10 cellular contexts compared by ENCODE assay signal in genomic region chr10:103491729-103492364, GRCh38. TPM values are rescaled to one million over a fixed set of nuclear protein-coding genes. Genes with fewer than 3 reads are reported as not detected.
DNase-seq lines count a peak whose midpoint lies in the region; ATAC-seq and TF ChIP-seq lines count a peak whose summit lies in the region.
"Had no signal": no experiment of that assay in that cellular context is flagged by ENCODE, and none has a peak within 500 bp of the region (broad histone marks: within the 10 kb centered on the region; RNA-seq: fewer than 3 reads in every experiment).

No MANE protein-coding gene starts in this region.

- H3K27ac Mint-ChIP-seq in activated T-helper 2 cell treated with anti-CD3 and anti-CD28 coated beads, Interferon-gamma antibody, Interleukin-2, Interleukin-4, amounts not matched to agents 10 μg/mL and 5 μg/mL and 100 μg/mL, durations not matched to agents 14 hours and 24 hours and 36 hours, result no peak overlapping the region

- H3K36me3 ChIP-seq in heart left ventricle (no peaks in the 10 kb centered on the region), left ventricle myocardium inferior (no peaks in the 10 kb centered on the region), aorta (ENCODE audit: control insufficient read depth in 1 of 2, insufficient read depth in 2 of 2, low read length in 1 of 2) (no peaks in the 10 kb centered on the region)
- H3K36me3 ChIP-seq: thoracic aorta had no signal

- WGBS in heart left ventricle, 4 donors, result 45 to 61% (median 56%) methylated on average over 7 of the region's 7 CpGs
- 85 to 91% methylated on average over 7 of the region's 7 CpGs for WGBS in aorta, 2 donors

- H3K4me3 Mint-ChIP-seq in activated T-helper 2 cell treated with anti-CD3 and anti-CD28 coated beads, Interferon-gamma antibody, Interleukin-2, Interleukin-4, amounts not matched to agents 10 μg/mL and 5 μg/mL and 100 μg/mL, durations not matched to agents 14 hours and 24 hours and 36 hours (ENCODE audit: low read depth), result peak overlapping the region; percentile 10

- H3K36me3 Mint-ChIP-seq in activated T-helper 2 cell treated with anti-CD3 and anti-CD28 coated beads, Interferon-gamma antibody, Interleukin-2, Interleukin-4, amounts not matched to agents 10 μg/mL and 5 μg/mL and 100 μg/mL, durations not matched to agents 14 hours and 24 hours and 36 hours (ENCODE audit: low read depth), result no peaks in the 10 kb centered on the region

- no peak for TF ChIP-seq POLR2A in heart left ventricle (IDR thresholded peaks at IDR 0.05)

- no peaks in the 10 kb centered on the region for H3K9me3 ChIP-seq in heart left ventricle
- no peaks in the 10 kb centered on the region for H3K9me3 ChIP-seq in left ventricle myocardium inferior (replicated peaks)
- no peaks in the 10 kb centered on the region for H3K9me3 ChIP-seq in aorta (ENCODE audit: control insufficient read depth, low read length)
- H3K9me3 ChIP-seq: thoracic aorta had no signal

- H3K27me3 Mint-ChIP-seq in activated T-helper 2 cell treated with anti-CD3 and anti-CD28 coated beads, Interferon-gamma antibody, Interleukin-2, Interleukin-4, amounts not matched to agents 10 μg/mL and 5 μg/mL and 100 μg/mL, durations not matched to agents 14 hours and 24 hours and 36 hours (ENCODE audit: low read depth), result peaks cover 44% of the 10 kb centered on the region

- peaks cover 15% of the 10 kb centered on the region for H3K4me1 Mint-ChIP-seq in activated T-helper 2 cell treated with anti-CD3 and anti-CD28 coated beads, Interferon-gamma antibody, Interleukin-2, Interleukin-4, amounts not matched to agents 10 μg/mL and 5 μg/mL and 100 μg/mL, durations not matched to agents 14 hours and 24 hours and 36 hours (ENCODE audit: low read depth)

- DNase-seq in heart left ventricle (peak in 1 of 5 donors; percentile 22), left ventricle myocardium inferior (no peak), kidney glomerular epithelial cell (lab: John Stamatoyannopoulos, UW) (peak; percentile 98), aorta (no peak), NCI-H2029 (lab: John Stamatoyannopoulos, UW) (no peak)
- no peak for DNase-seq in activated T-helper 2 cell treated with anti-CD3 and anti-CD28 coated beads, Interferon-gamma antibody, Interleukin-2, Interleukin-4, amounts not matched to agents 10 μg/mL and 5 μg/mL and 100 μg/mL, durations not matched to agents 14 hours and 24 hours and 36 hours (ENCODE audit: low spot score)
- DNase-seq: DND-41 had no signal

- TF ChIP-seq CTCF in heart left ventricle (IDR thresholded peaks at IDR 0.05) (no peak), left ventricle myocardium inferior (IDR thresholded peaks at IDR 0.05; ENCODE audit: borderline replicate concordance) (no peak)

- H3K4me3 ChIP-seq in heart left ventricle (no peak overlapping the region), left ventricle myocardium inferior (no peak overlapping the region), aorta (ENCODE audit: low read length in 2 of 2) (no peak overlapping the region)
- H3K4me3 ChIP-seq: thoracic aorta had no signal

- peaks cover 0 to 30% (median 7%) of the 10 kb centered on the region in 12 donors for H3K4me1 ChIP-seq in heart left ventricle
- peaks cover 28% of the 10 kb centered on the region for H3K4me1 ChIP-seq in left ventricle myocardium inferior
- no peaks in the 10 kb centered on the region for H3K4me1 ChIP-seq in aorta (ENCODE audit: control insufficient read depth in 1 of 2, insufficient read depth in 2 of 2, low read length in 2 of 2)

- H3K9me3 Mint-ChIP-seq in activated T-helper 2 cell treated with anti-CD3 and anti-CD28 coated beads, Interferon-gamma antibody, Interleukin-2, Interleukin-4, amounts not matched to agents 10 μg/mL and 5 μg/mL and 100 μg/mL, durations not matched to agents 14 hours and 24 hours and 36 hours, result no peaks in the 10 kb centered on the region

- H3K27ac ChIP-seq in heart left ventricle (peak overlapping the region in 1 of 12 donors; percentile 9), left ventricle myocardium inferior (replicated peaks) (no peak overlapping the region), aorta (ENCODE audit: low read depth in 1 of 2, low read length in 2 of 2) (no peak overlapping the region)
- H3K27ac ChIP-seq: thoracic aorta had no signal

- intact Hi-C loops in heart left ventricle (cut with DNase I) (no loop called here), left ventricle myocardium inferior (cut with micrococcal nuclease) (no loop called here), aorta (cut with DNase I) (no loop called here)
- intact Hi-C loops in activated T-helper 2 cell treated with anti-CD3 and anti-CD28 coated beads, Interferon-gamma antibody, Interleukin-2, Interleukin-4, amounts not matched to agents 10 μg/mL and 5 μg/mL and 100 μg/mL, durations not matched to agents 14 hours and 24 hours and 36 hours (cut with micrococcal nuclease), result loop anchor here (5.0 kb wide), 1 partner anchor 90 kb away; no protein-coding TSS in a partner anchor

- ATAC-seq in heart left ventricle (peak; percentile 43 to 64 (median 52)), aorta (ENCODE audit: low FRiP score) (peak; percentile 8), GM18907 (IDR thresholded peaks at IDR 0.05; ENCODE audit: unreplicated experiment) (no peak), GM21528 (IDR thresholded peaks at IDR 0.05; ENCODE audit: low FRiP score, unreplicated experiment) (no peak)

- H3K27me3 ChIP-seq in heart left ventricle (peaks cover 0 to 37% (median 9%) of the 10 kb centered on the region in 9 donors), left ventricle myocardium inferior (ENCODE audit: low read depth) (peaks cover 44% of the 10 kb centered on the region), aorta (ENCODE audit: control insufficient read depth in 1 of 2, insufficient read depth in 2 of 2, low read length in 1 of 2) (no peaks in the 10 kb centered on the region)

RNA-seq across cellular contexts. Expression of gene NEURL1, which starts 1.7 kb away (rescaled TPM):
- under 1 TPM in 7 of 9 donors, not detected in 2; 0.08 to 0.64 (median 0.21) TPM for total RNA-seq in heart left ventricle
- polyA plus RNA-seq in heart left ventricle, result under 1 TPM; 0.07 to 0.08 TPM
- 0.14 TPM for total RNA-seq in left ventricle myocardium inferior
- total RNA-seq in activated T-helper 2 cell treated with anti-CD3 and anti-CD28 coated beads, Interferon-gamma antibody, Interleukin-2, Interleukin-4, amounts not matched to agents 10 μg/mL and 5 μg/mL and 100 μg/mL, durations not matched to agents 14 hours and 24 hours and 36 hours, result 1.7 and 2.2 TPM in 2 replicates
- total RNA-seq in aorta, result under 1 TPM; 0.16 to 0.18 TPM
- polyA plus RNA-seq in aorta, result 1 to 10 TPM in 1 of 2 donors, under 1 TPM in 1; 0.51 to 2.8 TPM

RNA-seq across cellular contexts. Expression of gene CALHM3, which starts 12.8 kb away (rescaled TPM):
- total RNA-seq in heart left ventricle (not detected), left ventricle myocardium inferior (not detected), aorta (not detected)
- polyA plus RNA-seq in heart left ventricle (not detected), aorta (not detected)
- not detected in 2 replicates for total RNA-seq in activated T-helper 2 cell treated with anti-CD3 and anti-CD28 coated beads, Interferon-gamma antibody, Interleukin-2, Interleukin-4, amounts not matched to agents 10 μg/mL and 5 μg/mL and 100 μg/mL, durations not matched to agents 14 hours and 24 hours and 36 hours
- total RNA-seq: thoracic aorta had no signal

RNA-seq across cellular contexts. Expression of gene CALHM1, which starts 33.1 kb away (rescaled TPM):
- not detected for total RNA-seq in heart left ventricle
- not detected for polyA plus RNA-seq in heart left ventricle
- not detected for total RNA-seq in left ventricle myocardium inferior
- total RNA-seq in activated T-helper 2 cell treated with anti-CD3 and anti-CD28 coated beads, Interferon-gamma antibody, Interleukin-2, Interleukin-4, amounts not matched to agents 10 μg/mL and 5 μg/mL and 100 μg/mL, durations not matched to agents 14 hours and 24 hours and 36 hours, result 0.09 TPM in 1 of 2 replicates, not detected in the other
- not detected for total RNA-seq in aorta
- polyA plus RNA-seq in aorta, result not detected
- total RNA-seq: thoracic aorta had no signal

RNA-seq across cellular contexts. Expression of gene CALHM2, which starts 39.7 kb away (rescaled TPM):
- total RNA-seq in heart left ventricle (10 to 100 TPM in 7 of 9 donors, 1 to 10 TPM in 2; 8.2 to 36.8 (median 11.2) TPM), left ventricle myocardium inferior (11.3 TPM), aorta (10 to 100 TPM; 52.8 to 81.9 TPM)
- polyA plus RNA-seq in heart left ventricle (10 to 100 TPM in 1 of 2 donors, 1 to 10 TPM in 1; 9.2 to 20.1 TPM), aorta (10 to 100 TPM; 31.7 to 90.4 TPM)
- 20.3 and 21.1 TPM in 2 replicates for total RNA-seq in activated T-helper 2 cell treated with anti-CD3 and anti-CD28 coated beads, Interferon-gamma antibody, Interleukin-2, Interleukin-4, amounts not matched to agents 10 μg/mL and 5 μg/mL and 100 μg/mL, durations not matched to agents 14 hours and 24 hours and 36 hours

Comparison
In these comparisons a context has a peak if more than half of its experiments do, and no peak if none do; other contexts are left out.
1. ATAC-seq: peak in heart left ventricle (4 of 4) and aorta (single experiment); none in GM18907 (single experiment) and GM21528 (single experiment).